ENCODE assay signal across 13 cellular contexts in the genomic region with DNA sequence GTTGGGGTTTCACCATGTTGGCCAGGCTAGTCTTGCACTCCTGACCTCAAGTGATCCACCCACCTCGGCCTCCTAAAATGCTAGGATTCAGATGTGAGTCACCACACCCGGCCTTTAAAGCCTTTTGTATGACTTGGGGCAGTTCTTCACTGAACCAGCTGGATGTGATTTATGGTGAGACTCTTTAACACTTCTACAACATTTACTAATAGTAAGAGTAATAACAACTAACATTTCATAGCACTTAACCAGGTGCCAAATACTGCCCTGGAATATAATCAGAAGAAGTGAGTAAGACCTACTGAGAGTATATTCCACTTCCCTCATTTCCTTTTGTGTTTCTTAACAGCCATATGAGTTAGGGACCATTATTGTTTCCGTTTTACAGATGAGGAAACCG. TPM values are rescaled to one million over a fixed set of nuclear protein-coding genes. Genes with fewer than 3 reads are reported as not detected.
DNase-seq lines count a peak whose midpoint lies in the region; ATAC-seq, FAIRE-seq and TF ChIP-seq lines count a peak whose summit lies in the region.
"Had no signal": no experiment of that assay in that cellular context is flagged by ENCODE, and none has a peak within 500 bp of the region (broad histone marks: within the 10 kb centered on the region; RNA-seq: fewer than 3 reads in every experiment).

No MANE protein-coding gene starts in this region.

- TF ChIP-seq CTCF in BJ (IDR thresholded peaks at IDR 0.05; ENCODE audit: insufficient read depth, low read depth, low read length) (no peak), left lung (IDR thresholded peaks at IDR 0.05) (no peak)

- no peak for FAIRE-seq in small intestine (lab: Jason Lieb, UNC)
- FAIRE-seq: GM12892 had no signal

- H3K4me1 ChIP-seq in left lung (peaks cover 0 to 78% of the 10 kb centered on the region in 2 donors), small intestine (ENCODE audit: control insufficient read depth in 2 of 2, insufficient read depth in 1 of 2, low read depth in 1 of 2, low read length in 1 of 2) (peaks cover 2 to 6% of the 10 kb centered on the region in 2 donors)

- DNase-seq in BJ (ENCODE audit: low read depth) (peak; percentile 47), MG63 (peak; percentile 81), left lung (no peak), NCI-H187 (lab: John Stamatoyannopoulos, UW) (no peak), OCI-M2 (lab: John Stamatoyannopoulos, UW; ENCODE audit: unreplicated experiment) (no peak), small intestine (no peak), NCI-H526 (lab: John Stamatoyannopoulos, UW) (no peak)
- DNase-seq: activated CD4-positive, alpha-beta T cell treated with anti-CD3 and anti-CD28 coated beads, Interleukin-2, amount 10 ng/mL, durations not matched to agents 7 days and 5 days; effector CD8-positive, alpha-beta T cell; RPMI8226 had no signal

- H3K27me3 ChIP-seq in BJ (ENCODE audit: control insufficient read depth, insufficient read depth, low read length): no peaks in the 10 kb centered on the region
- no peaks in the 10 kb centered on the region for H3K27me3 ChIP-seq in MG63
- no peaks in the 10 kb centered on the region for H3K27me3 ChIP-seq in left lung
- no peaks in the 10 kb centered on the region for H3K27me3 ChIP-seq in small intestine (ENCODE audit: control insufficient read depth in 2 of 2, insufficient read depth in 2 of 2, low read length in 2 of 2)

- no peak overlapping the region for H3K27ac ChIP-seq in left lung
- H3K27ac ChIP-seq in small intestine (ENCODE audit: low read depth in 1 of 2, low read length in 1 of 2): no peak overlapping the region

- no peaks in the 10 kb centered on the region for H3K36me3 Mint-ChIP-seq in activated T-helper 17 cell treated with anti-CD3 and anti-CD28 coated beads, Interleukin-2, amount 50 U/mL, for 72 hours (ENCODE audit: low read depth)

- H3K4me3 Mint-ChIP-seq in activated T-helper 17 cell treated with anti-CD3 and anti-CD28 coated beads, Interleukin-2, amount 50 U/mL, for 72 hours: peak overlapping the region; percentile 23
- H3K4me3 Mint-ChIP-seq: activated CD4-positive, alpha-beta T cell treated with anti-CD3 and anti-CD28 coated beads, Interleukin-2, amount 10 ng/mL, durations not matched to agents 7 days and 5 days; activated naive CD4-positive, alpha-beta T cell treated with anti-CD3 and anti-CD28 coated beads, Interleukin-2, amount 50 U/mL, for 24 hours had no signal

- POLR2A ChIA-PET in BJ (lab: Charles Lee): no interaction called here

- H3K27me3 Mint-ChIP-seq in activated T-helper 17 cell treated with anti-CD3 and anti-CD28 coated beads, Interleukin-2, amount 50 U/mL, for 72 hours: no peaks in the 10 kb centered on the region
- H3K27me3 Mint-ChIP-seq: activated CD4-positive, alpha-beta T cell treated with anti-CD3 and anti-CD28 coated beads, Interleukin-2, amount 10 ng/mL, durations not matched to agents 7 days and 5 days; activated naive CD4-positive, alpha-beta T cell treated with anti-CD3 and anti-CD28 coated beads, Interleukin-2, amount 50 U/mL, for 24 hours had no signal

- no peak overlapping the region for H3K4me3 ChIP-seq in BJ (ENCODE audit: low read depth, low read length)
- H3K4me3 ChIP-seq in MG63: no peak overlapping the region
- H3K4me3 ChIP-seq in left lung: no peak overlapping the region
- H3K4me3 ChIP-seq in small intestine (ENCODE audit: low read depth in 1 of 2, low read length in 2 of 2): no peak overlapping the region

- H3K9me3 Mint-ChIP-seq in activated T-helper 17 cell treated with anti-CD3 and anti-CD28 coated beads, Interleukin-2, amount 50 U/mL, for 72 hours: no peaks in the 10 kb centered on the region
- H3K9me3 Mint-ChIP-seq: activated CD4-positive, alpha-beta T cell treated with anti-CD3 and anti-CD28 coated beads, Interleukin-2, amount 10 ng/mL, durations not matched to agents 7 days and 5 days; activated naive CD4-positive, alpha-beta T cell treated with anti-CD3 and anti-CD28 coated beads, Interleukin-2, amount 50 U/mL, for 24 hours had no signal

- WGBS in small intestine, 3 donors: 67 to 77% (median 70%) methylated on average over 4 of the region's 4 CpGs

- intact Hi-C loops in left lung (cut with DNase I): no loop called here

- H3K27ac Mint-ChIP-seq in activated T-helper 17 cell treated with anti-CD3 and anti-CD28 coated beads, Interleukin-2, amount 50 U/mL, for 72 hours: peak overlapping the region; percentile 50
- H3K27ac Mint-ChIP-seq: activated CD4-positive, alpha-beta T cell treated with anti-CD3 and anti-CD28 coated beads, Interleukin-2, amount 10 ng/mL, durations not matched to agents 7 days and 5 days; activated naive CD4-positive, alpha-beta T cell treated with anti-CD3 and anti-CD28 coated beads, Interleukin-2, amount 50 U/mL, for 24 hours had no signal

- ATAC-seq in activated T-helper 17 cell treated with anti-CD3 and anti-CD28 coated beads, Interleukin-2, amount 50 U/mL, for 72 hours (replicated peaks): peak; percentile 98
- peak; percentile 40 for ATAC-seq in left lung

- CTCF ChIA-PET in BJ (lab: Yijun Ruan, JAX): interaction anchor here (1.2 kb wide), 1 partner anchor 16 kb away, joined by 3 read pairs; no protein-coding TSS in a partner anchor

- H3K9me3 ChIP-seq in MG63 (no peaks in the 10 kb centered on the region), left lung (no peaks in the 10 kb centered on the region), small intestine (ENCODE audit: control insufficient read depth, low read depth) (no peaks in the 10 kb centered on the region)

- peaks cover 5% of the 10 kb centered on the region for H3K4me1 Mint-ChIP-seq in activated T-helper 17 cell treated with anti-CD3 and anti-CD28 coated beads, Interleukin-2, amount 50 U/mL, for 72 hours
- H3K4me1 Mint-ChIP-seq: activated CD4-positive, alpha-beta T cell treated with anti-CD3 and anti-CD28 coated beads, Interleukin-2, amount 10 ng/mL, durations not matched to agents 7 days and 5 days had no signal

- H3K36me3 ChIP-seq in BJ (ENCODE audit: control insufficient read depth, insufficient read depth, low read length): no peaks in the 10 kb centered on the region
- H3K36me3 ChIP-seq in MG63: no peaks in the 10 kb centered on the region
- H3K36me3 ChIP-seq in left lung: no peaks in the 10 kb centered on the region
- no peaks in the 10 kb centered on the region for H3K36me3 ChIP-seq in small intestine (ENCODE audit: control insufficient read depth in 2 of 2, insufficient read depth in 2 of 2, low read length in 2 of 2)

RNA-seq across cellular contexts. Expression of gene ZSWIM6, which starts 10.0 kb away (rescaled TPM):
- polyA plus RNA-seq in BJ (2011; rRNA removed) (11.1 and 11.8 TPM in 2 replicates), small intestine (1 to 10 TPM; 3.2 to 4.9 (median 3.5) TPM)
- polyA minus RNA-seq in BJ (2011; rRNA and poly(A)+ RNA removed): 22.9 and 28.0 TPM in 2 replicates
- 1.3 and 3.3 TPM in 2 replicates for total RNA-seq in MG63 (2014; rRNA removed; shearing (Covaris generic); ENCODE audit: low replicate concordance)
- total RNA-seq in activated T-helper 17 cell treated with anti-CD3 and anti-CD28 coated beads, Interleukin-2, amount 50 U/mL, for 72 hours: 1 to 10 TPM; 3.2 to 4.9 TPM
- total RNA-seq in left lung: 10 to 100 TPM; 17.5 to 20.3 TPM

Comparison
In these comparisons a context has a peak if more than half of its experiments do, and no peak if none do; other contexts are left out.
1. DNase-seq: peak in BJ (single experiment) and MG63 (single experiment); none in left lung (0 of 2), NCI-H187 (0 of 2), OCI-M2 (single experiment), small intestine (single experiment) and NCI-H526 (0 of 2).